In the genomic region with DNA sequence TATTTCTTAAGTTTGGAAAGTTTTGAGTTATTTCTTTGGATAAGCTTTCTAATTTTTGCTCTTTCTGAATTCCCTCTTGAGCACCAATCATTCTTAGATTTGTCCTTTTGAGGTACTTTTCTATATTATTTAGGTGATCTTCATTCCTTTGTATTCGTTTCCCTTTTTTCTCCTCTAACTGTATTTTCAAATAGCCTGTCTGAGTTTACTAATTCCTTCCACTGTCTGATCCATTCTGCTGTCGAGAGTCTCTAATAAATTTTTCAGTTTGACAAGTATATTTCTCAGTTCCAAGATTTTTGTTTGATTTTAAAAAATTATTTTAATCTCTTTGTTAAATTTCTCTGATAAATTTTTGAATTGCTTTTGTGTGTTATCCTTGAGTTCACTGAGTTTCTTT, we compare ENCODE assay signal across 1 cellular context.
TF ChIP-seq lines count a peak whose summit lies in the region.

No MANE protein-coding gene starts in this region.

TF ChIP-seq in K562, 482 proteins besides CTCF, POLR2A, EP300 and RAD21:
- TF ChIP-seq MYBL2 (IDR thresholded peaks at IDR 0.05; ENCODE audit: low read depth), result no peak
- no peak for TF ChIP-seq MYBL2 (CRISPR knock-in tag; IDR thresholded peaks at IDR 0.05; ENCODE audit: borderline replicate concordance)
- peak; percentile 55 for TF ChIP-seq ZNF280A (IDR thresholded peaks at IDR 0.05; ENCODE audit: low read depth, partially characterized antibody)
- peak in 1 of 2 experiments; percentile 63; a peak in 1 of 3 replicates for TF ChIP-seq CBX3 (IDR thresholded peaks at IDR 0.05; ENCODE audit: borderline replicate concordance in 1 of 2, low read length in 2 of 2)
- TF ChIP-seq CUX1 (CRISPR knock-in tag; IDR thresholded peaks at IDR 0.05), result no peak
- 0 out of 4 replicates have a peak, but pooled peaks of 1 of the 2 experiments have one; percentile 10 for TF ChIP-seq TRIM24 (IDR thresholded peaks at IDR 0.05)
- TF ChIP-seq ZNF79 (CRISPR knock-in tag; IDR thresholded peaks at IDR 0.05; ENCODE audit: low read depth), result no peak
- 0 out of 2 replicates have a peak, but pooled peaks have one; percentile 47 for TF ChIP-seq TRIM28 (IDR thresholded peaks at IDR 0.05)
- TF ChIP-seq CBX8 (IDR thresholded peaks at IDR 0.05; ENCODE audit: borderline replicate concordance, extremely low read depth, low read depth, low read length, poor library complexity, severe bottlenecking), result no peak
- no peak for TF ChIP-seq ELF4 (CRISPR knock-in tag; IDR thresholded peaks at IDR 0.05)
- no peak for TF ChIP-seq SRSF7 (optimal IDR thresholded peaks at IDR 0.05; ENCODE audit: low read depth, low read length)
- TF ChIP-seq KLF6 (CRISPR knock-in tag; IDR thresholded peaks at IDR 0.05; ENCODE audit: borderline replicate concordance), result no peak
TF ChIP-seq in K562: peak in this region for 4.
